2 cellular contexts compared by ENCODE assay signal in the genomic region with DNA sequence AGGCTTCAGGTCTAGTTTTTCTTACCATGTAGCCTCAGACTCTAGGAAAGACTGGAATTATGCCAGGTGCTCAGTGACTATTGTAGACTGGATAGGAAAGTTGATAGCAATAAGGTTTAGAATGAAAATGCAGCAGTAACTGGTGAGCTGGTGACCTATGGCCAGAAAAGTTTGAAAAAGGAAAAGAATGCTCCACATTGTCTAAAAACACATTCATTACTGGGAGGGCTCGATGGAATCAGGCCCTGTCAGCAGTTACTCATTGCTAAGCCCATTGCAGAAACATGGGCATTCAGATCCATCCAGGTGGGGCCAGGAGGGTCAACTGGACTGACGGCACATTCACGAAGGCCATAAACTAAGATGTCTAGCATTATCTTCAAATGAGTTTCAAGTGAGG.
TF ChIP-seq lines count a peak whose summit lies in the region.

No MANE protein-coding gene starts in this region.

TF ChIP-seq in HCT116, 20 proteins besides CTCF, POLR2A, EP300 and RAD21 (continued from another document):
- TF ChIP-seq, protein P1, sequence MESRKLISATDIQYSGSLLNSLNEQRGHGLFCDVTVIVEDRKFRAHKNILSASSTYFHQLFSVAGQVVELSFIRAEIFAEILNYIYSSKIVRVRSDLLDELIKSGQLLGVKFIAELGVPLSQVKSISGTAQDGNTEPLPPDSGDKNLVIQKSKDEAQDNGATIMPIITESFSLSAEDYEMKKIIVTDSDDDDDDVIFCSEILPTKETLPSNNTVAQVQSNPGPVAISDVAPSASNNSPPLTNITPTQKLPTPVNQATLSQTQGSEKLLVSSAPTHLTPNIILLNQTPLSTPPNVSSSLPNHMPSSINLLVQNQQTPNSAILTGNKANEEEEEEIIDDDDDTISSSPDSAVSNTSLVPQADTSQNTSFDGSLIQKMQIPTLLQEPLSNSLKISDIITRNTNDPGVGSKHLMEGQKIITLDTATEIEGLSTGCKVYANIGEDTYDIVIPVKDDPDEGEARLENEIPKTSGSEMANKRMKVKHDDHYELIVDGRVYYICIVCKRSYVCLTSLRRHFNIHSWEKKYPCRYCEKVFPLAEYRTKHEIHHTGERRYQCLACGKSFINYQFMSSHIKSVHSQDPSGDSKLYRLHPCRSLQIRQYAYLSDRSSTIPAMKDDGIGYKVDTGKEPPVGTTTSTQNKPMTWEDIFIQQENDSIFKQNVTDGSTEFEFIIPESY (IDR thresholded peaks at IDR 0.05; ENCODE audit: extremely low read depth, insufficient replicate concordance, low read length) = no peak
- TF ChIP-seq JUND (IDR thresholded peaks at IDR 0.05) (no peak), EGR1 (IDR thresholded peaks at IDR 0.05; ENCODE audit: low read depth) (no peak), TCF7L2 (IDR thresholded peaks at IDR 0.05; ENCODE audit: borderline replicate concordance, extremely low read depth, insufficient read depth, insufficient read length) (no peak), CEBPB (IDR thresholded peaks at IDR 0.05; ENCODE audit: low read depth) (no peak), CBX3 (IDR thresholded peaks at IDR 0.05; ENCODE audit: low read depth) (no peak), ZNF274 (IDR thresholded peaks at IDR 0.05; ENCODE audit: low read depth, low read length) (no peak), EZH2phosphoT487 (IDR thresholded peaks at IDR 0.05; ENCODE audit: borderline replicate concordance) (no peak), ELF1 (IDR thresholded peaks at IDR 0.05; ENCODE audit: borderline replicate concordance, low read depth) (no peak), SIN3A (IDR thresholded peaks at IDR 0.05; ENCODE audit: low read depth) (no peak), EZH2 (IDR thresholded peaks at IDR 0.05) (no peak), SRF (IDR thresholded peaks at IDR 0.05; ENCODE audit: low read depth) (no peak), POLR2AphosphoS5 (IDR thresholded peaks at IDR 0.05; ENCODE audit: low read depth, low read length) (no peak), YY1 (IDR thresholded peaks at IDR 0.05; ENCODE audit: extremely low read depth, insufficient replicate concordance, low read depth, low read length) (no peak)
- TF ChIP-seq, protein P2, sequence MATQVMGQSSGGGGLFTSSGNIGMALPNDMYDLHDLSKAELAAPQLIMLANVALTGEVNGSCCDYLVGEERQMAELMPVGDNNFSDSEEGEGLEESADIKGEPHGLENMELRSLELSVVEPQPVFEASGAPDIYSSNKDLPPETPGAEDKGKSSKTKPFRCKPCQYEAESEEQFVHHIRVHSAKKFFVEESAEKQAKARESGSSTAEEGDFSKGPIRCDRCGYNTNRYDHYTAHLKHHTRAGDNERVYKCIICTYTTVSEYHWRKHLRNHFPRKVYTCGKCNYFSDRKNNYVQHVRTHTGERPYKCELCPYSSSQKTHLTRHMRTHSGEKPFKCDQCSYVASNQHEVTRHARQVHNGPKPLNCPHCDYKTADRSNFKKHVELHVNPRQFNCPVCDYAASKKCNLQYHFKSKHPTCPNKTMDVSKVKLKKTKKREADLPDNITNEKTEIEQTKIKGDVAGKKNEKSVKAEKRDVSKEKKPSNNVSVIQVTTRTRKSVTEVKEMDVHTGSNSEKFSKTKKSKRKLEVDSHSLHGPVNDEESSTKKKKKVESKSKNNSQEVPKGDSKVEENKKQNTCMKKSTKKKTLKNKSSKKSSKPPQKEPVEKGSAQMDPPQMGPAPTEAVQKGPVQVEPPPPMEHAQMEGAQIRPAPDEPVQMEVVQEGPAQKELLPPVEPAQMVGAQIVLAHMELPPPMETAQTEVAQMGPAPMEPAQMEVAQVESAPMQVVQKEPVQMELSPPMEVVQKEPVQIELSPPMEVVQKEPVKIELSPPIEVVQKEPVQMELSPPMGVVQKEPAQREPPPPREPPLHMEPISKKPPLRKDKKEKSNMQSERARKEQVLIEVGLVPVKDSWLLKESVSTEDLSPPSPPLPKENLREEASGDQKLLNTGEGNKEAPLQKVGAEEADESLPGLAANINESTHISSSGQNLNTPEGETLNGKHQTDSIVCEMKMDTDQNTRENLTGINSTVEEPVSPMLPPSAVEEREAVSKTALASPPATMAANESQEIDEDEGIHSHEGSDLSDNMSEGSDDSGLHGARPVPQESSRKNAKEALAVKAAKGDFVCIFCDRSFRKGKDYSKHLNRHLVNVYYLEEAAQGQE (IDR thresholded peaks at IDR 0.05; ENCODE audit: low read depth) = no peak
- TF ChIP-seq, protein P3, sequence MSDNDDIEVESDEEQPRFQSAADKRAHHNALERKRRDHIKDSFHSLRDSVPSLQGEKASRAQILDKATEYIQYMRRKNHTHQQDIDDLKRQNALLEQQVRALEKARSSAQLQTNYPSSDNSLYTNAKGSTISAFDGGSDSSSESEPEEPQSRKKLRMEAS (IDR thresholded peaks at IDR 0.05) = no peak

TF ChIP-seq in SK-N-SH treated with all-trans-retinoic acid at 6 μM for 48 hours, 23 proteins besides CTCF, POLR2A, EP300 and RAD21 (continued from another document):
- no peak for TF ChIP-seq ZFP3 (CRISPR knock-in tag; IDR thresholded peaks at IDR 0.05)
- no peak for TF ChIP-seq BACH2 (CRISPR knock-in tag; IDR thresholded peaks at IDR 0.05; ENCODE audit: borderline replicate concordance)
- TF ChIP-seq GLIS3 (CRISPR knock-in tag; IDR thresholded peaks at IDR 0.05) = no peak
